In the genomic region with DNA sequence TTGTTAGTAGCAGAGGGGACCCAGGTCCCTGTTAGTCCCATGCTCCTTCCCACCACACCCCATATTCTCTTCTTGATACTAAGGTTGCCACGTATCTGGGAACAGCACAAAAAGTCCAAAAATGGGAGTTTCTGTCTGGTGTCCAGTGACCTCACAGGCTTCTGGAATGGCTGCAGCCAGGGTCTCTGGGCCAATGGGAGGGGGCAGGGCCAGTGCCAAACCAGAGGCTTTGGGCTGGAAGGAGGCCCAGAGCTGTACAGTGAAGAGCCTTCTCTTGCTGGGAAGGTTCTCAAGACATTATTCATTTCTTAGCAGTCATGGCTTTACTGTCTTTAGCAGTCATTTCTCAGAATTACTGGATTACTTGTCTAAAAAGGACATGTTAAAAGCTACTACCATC, we compare ENCODE assay signal across 15 cellular contexts.
DNase-seq lines count a peak whose midpoint lies in the region; ATAC-seq and TF ChIP-seq lines count a peak whose summit lies in the region.
"Had no signal": no experiment of that assay in that cellular context is flagged by ENCODE, and none has a peak within 500 bp of the region (broad histone marks: within the 10 kb centered on the region; RNA-seq: fewer than 3 reads in every experiment).

No MANE protein-coding gene starts in this region.

- no peak overlapping the region for H2AFZ ChIP-seq in H9 (ENCODE audit: low read length)

- H3K18ac ChIP-seq in H9 (ENCODE audit: insufficient read length, low read depth, low read length), result no peak overlapping the region

- H3K4me1 Mint-ChIP-seq in endodermal cell (no peaks in the 10 kb centered on the region), H9 (no peaks in the 10 kb centered on the region)

- no peak overlapping the region for H2BK5ac ChIP-seq in H9 (ENCODE audit: insufficient read length, low read length)

- H3T11ph ChIP-seq in H9 (ENCODE audit: low read length), result no peak overlapping the region

- H2BK15ac ChIP-seq in H9 (ENCODE audit: low read depth, low read length), result no peak overlapping the region

- no peak overlapping the region for H3K4me3 Mint-ChIP-seq in endodermal cell
- H3K4me3 Mint-ChIP-seq in H9, result no peak overlapping the region

- intact Hi-C loops in sciatic nerve (cut with DNase I), result no loop called here

- WGBS in endodermal cell (ENCODE audit: insufficient coverage in 1 of 2, insufficient read length in 1 of 2), 2 experiments, result 38 to 43% methylated on average over 1 of the region's 1 CpG
- no CpG with 5 or more reads among the region's 1 CpG for WGBS in H9 (ENCODE audit: extremely low coverage, insufficient read length, low lambda C conversion rate)

- no peak overlapping the region for H2BK20ac ChIP-seq in H9 (ENCODE audit: low read depth, low read length, poor library complexity, severe bottlenecking)

- H3K27ac Mint-ChIP-seq in endodermal cell (no peak overlapping the region), H9 (no peak overlapping the region; a peak in 1 of 7 replicates)

- no peak overlapping the region for H4K91ac ChIP-seq in H9 (ENCODE audit: insufficient read length, low read depth, low read length)

- H3K79me1 ChIP-seq in H9 (ENCODE audit: insufficient read depth, low read depth, low read length, poor library complexity, severe bottlenecking), result no peaks in the 10 kb centered on the region

- H3K27me3 Mint-ChIP-seq in endodermal cell (ENCODE audit: insufficient read depth) (no peaks in the 10 kb centered on the region), H9 (ENCODE audit: low read depth) (no peaks in the 10 kb centered on the region)

- no peak overlapping the region for H3K4me3 ChIP-seq in AG10803 (ENCODE audit: low read length)
- H3K4me3 ChIP-seq in cardiac fibroblast (replicated peaks in 1 of 2; ENCODE audit: low read depth in 2 of 2, low read length in 2 of 2), result no peak overlapping the region
- H3K4me3 ChIP-seq in right atrium auricular region, result no peak overlapping the region
- H3K4me3 ChIP-seq in endodermal cell (ENCODE audit: low read length), result no peak overlapping the region
- H3K4me3 ChIP-seq: K562, SK-N-MC had no signal

- H4K8ac ChIP-seq in H9 (replicated peaks; ENCODE audit: insufficient read length, low read depth, low read length), result no peak overlapping the region

- peaks cover 3% of the 10 kb centered on the region for H3K36me3 Mint-ChIP-seq in endodermal cell (ENCODE audit: low read depth)
- no peaks in the 10 kb centered on the region; a peak in 1 of 7 replicates for H3K36me3 Mint-ChIP-seq in H9 (ENCODE audit: insufficient read depth in 1 of 3, low read depth in 3 of 3)

- H3K9ac ChIP-seq in endodermal cell (ENCODE audit: extremely low read depth, low read length, poor library complexity, severe bottlenecking) (no peak overlapping the region), H9 (ENCODE audit: extremely low read depth, insufficient read length, low read length) (no peak overlapping the region)

- H3K27me3 ChIP-seq in right atrium auricular region (no peaks in the 10 kb centered on the region), endodermal cell (ENCODE audit: control insufficient read depth, insufficient read depth, low read length, poor library complexity, severe bottlenecking) (no peaks in the 10 kb centered on the region), H9 (ENCODE audit: insufficient read depth, low read length) (no peaks in the 10 kb centered on the region)

- no peak overlapping the region for H2AK5ac ChIP-seq in H9 (ENCODE audit: insufficient read length, low read length)

- H4K5ac ChIP-seq in H9 (ENCODE audit: insufficient read length, low read depth, low read length), result no peak overlapping the region

- H3K9me3 Mint-ChIP-seq in endodermal cell, result no peaks in the 10 kb centered on the region
- no peaks in the 10 kb centered on the region; a peak in 1 of 5 replicates for H3K9me3 Mint-ChIP-seq in H9

- peak; percentile 98 for ATAC-seq in sciatic nerve
- ATAC-seq in HG03095 (IDR thresholded peaks at IDR 0.05; ENCODE audit: unreplicated experiment), result no peak
- no peak for ATAC-seq in GM18519 (IDR thresholded peaks at IDR 0.05; ENCODE audit: low FRiP score, unreplicated experiment)
- ATAC-seq: K562 had no signal

- H3K4me2 ChIP-seq in H9 (ENCODE audit: insufficient read depth, insufficient read length, low read length), result no peak overlapping the region

- H3K36me3 ChIP-seq in right atrium auricular region, result peaks cover 7% of the 10 kb centered on the region
- no peaks in the 10 kb centered on the region for H3K36me3 ChIP-seq in endodermal cell (ENCODE audit: control insufficient read depth, insufficient read depth, low read length)

- TF ChIP-seq CTCF in AG10803 (conservative IDR thresholded peaks at IDR 0.05; ENCODE audit: low read length) (no peak), cardiac fibroblast (IDR thresholded peaks at IDR 0.05; ENCODE audit: low read depth, low read length) (no peak), right atrium auricular region (IDR thresholded peaks at IDR 0.05) (no peak), endodermal cell (conservative IDR thresholded peaks at IDR 0.05) (no peak), H9 (conservative IDR thresholded peaks at IDR 0.05) (no peak)

- H2BK120ac ChIP-seq in H9 (ENCODE audit: low read depth, low read length, poor library complexity, severe bottlenecking), result no peak overlapping the region

- H3K56ac ChIP-seq in H9 (ENCODE audit: insufficient read length, low read depth, low read length), result no peak overlapping the region

- no peak overlapping the region for H3K23ac ChIP-seq in H9 (ENCODE audit: insufficient read length, low read depth, low read length)

- no peaks in the 10 kb centered on the region for H3K79me2 ChIP-seq in H9 (ENCODE audit: insufficient read depth, low read length)

- H3K4me1 ChIP-seq in right atrium auricular region, result peaks cover 0 to 36% of the 10 kb centered on the region in 2 donors
- H3K4me1 ChIP-seq in endodermal cell (ENCODE audit: control insufficient read depth, insufficient read depth, low read length), result no peaks in the 10 kb centered on the region
- no peaks in the 10 kb centered on the region for H3K4me1 ChIP-seq in H9 (ENCODE audit: insufficient read depth, low read length)

- H3K9me3 ChIP-seq in right atrium auricular region, result no peaks in the 10 kb centered on the region
- H3K9me3 ChIP-seq in endodermal cell (ENCODE audit: control insufficient read depth, low read length), result no peaks in the 10 kb centered on the region
- no peaks in the 10 kb centered on the region for H3K9me3 ChIP-seq in H9 (ENCODE audit: control insufficient read depth, low read depth, low read length)

- DNase-seq in AG10803 (ENCODE audit: low read depth), result peak; percentile 88
- DNase-seq in cardiac fibroblast (ENCODE audit: low read depth in 2 of 2), result peak; percentile 35 to 93
- DNase-seq in right atrium auricular region (ENCODE audit: low spot score), result peak; percentile 92
- peak; percentile 80 for DNase-seq in sciatic nerve (ENCODE audit: low spot score)
- no peak for DNase-seq in endodermal cell
- no peak for DNase-seq in H9
- DNase-seq: ACHN; activated T-cell treated with anti-CD3 and anti-CD28 coated beads, Interleukin-2, amount 50 U/mL, for 48 hours; DMS53; NCI-H2029; NK-92 treated with Interleukin-12 subunit alpha and Interleukin-12 subunit beta, amount 100 ng/mL, for 24 hours had no signal

- H2BK12ac ChIP-seq in H9 (ENCODE audit: insufficient read length, low read depth, low read length), result no peak overlapping the region

- peak overlapping the region; percentile 83 to 91 for H3K27ac ChIP-seq in right atrium auricular region
- H3K27ac ChIP-seq in endodermal cell (ENCODE audit: low read depth, low read length), result no peak overlapping the region
- no peak overlapping the region for H3K27ac ChIP-seq in H9 (ENCODE audit: insufficient read length, low read depth, low read length)
- H3K27ac ChIP-seq: SK-N-MC had no signal

- no peak overlapping the region for H3K4ac ChIP-seq in H9 (ENCODE audit: low read depth, low read length)

- H4K20me1 ChIP-seq in H9 (ENCODE audit: control insufficient read depth, insufficient read depth, insufficient read length), result no peaks in the 10 kb centered on the region

- no peak overlapping the region for H3K14ac ChIP-seq in H9 (ENCODE audit: insufficient read depth, low read length)

- H3K23me2 ChIP-seq in H9 (ENCODE audit: insufficient read length, low read depth, low read length, poor library complexity, severe bottlenecking), result no peaks in the 10 kb centered on the region

Comparison
In these comparisons a context has a peak if more than half of its experiments do, and no peak if none do; other contexts are left out.
1. DNase-seq: peak in AG10803 (single experiment), cardiac fibroblast (2 of 2), right atrium auricular region (single experiment) and sciatic nerve (single experiment); none in endodermal cell (single experiment) and H9 (single experiment).
2. H3K27ac ChIP-seq: peak in right atrium auricular region (2 of 2); none in endodermal cell (single experiment) and H9 (single experiment).